ENCODE assay signal across 8 cellular contexts in the genomic region with DNA sequence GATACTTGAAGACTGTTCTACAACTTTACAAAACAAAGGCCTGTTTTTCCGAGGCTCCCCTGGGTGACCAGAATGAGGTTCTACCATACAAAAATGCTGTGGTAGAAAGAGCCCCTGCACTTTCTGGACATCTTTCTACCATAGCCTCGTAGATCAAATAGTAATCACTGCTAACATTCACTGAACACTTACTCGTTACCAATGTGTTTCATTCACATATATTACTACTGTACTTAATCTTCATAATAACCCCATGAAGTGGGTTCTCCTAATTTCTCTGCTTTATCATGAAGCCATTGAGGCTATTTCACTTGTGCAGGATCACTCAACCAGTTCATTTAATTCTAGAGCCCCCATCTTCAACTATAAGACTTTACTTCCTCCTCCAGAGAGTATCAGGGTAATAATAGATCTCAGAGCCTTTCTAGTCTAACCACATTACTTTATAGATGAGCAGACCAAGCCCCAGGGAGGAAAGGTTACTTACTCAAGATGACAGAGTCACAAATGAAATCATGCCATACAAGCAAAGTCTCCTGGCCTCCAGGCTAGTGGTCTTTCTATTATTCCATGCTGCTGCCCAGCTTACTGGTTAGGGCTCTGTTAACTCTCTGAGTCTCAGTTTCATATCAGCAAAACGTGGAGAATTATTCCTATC. TPM values are rescaled to one million over a fixed set of nuclear protein-coding genes. Genes with fewer than 3 reads are reported as not detected.
A peak's percentile ranks its signal among the peaks of the same experiment; 100 is the strongest.
DNase-seq lines count a peak whose midpoint lies in the region; ATAC-seq, FAIRE-seq and TF ChIP-seq lines count a peak whose summit lies in the region.

No MANE protein-coding gene starts in this region.

- no peaks in the 10 kb centered on the region for H3K79me2 ChIP-seq in PC-3 (ENCODE audit: low read length)

- peak overlapping the region; percentile 97 for H3K27ac ChIP-seq in PC-3 (ENCODE audit: low read length)

- peak overlapping the region; percentile 15; the same call in 1 of the 2 replicates for H2AFZ ChIP-seq in PC-3 (ENCODE audit: low read length)

- no peaks in the 10 kb centered on the region for H3K9me3 ChIP-seq in PC-3 (ENCODE audit: low read length)

- peak; percentile 62 for FAIRE-seq in GM18507 (lab: Jason Lieb, UNC)

- no peaks in the 10 kb centered on the region for H3K9me3 Mint-ChIP-seq in mesothelial cell of epicardium

- H3K4me1 ChIP-seq in PC-3 (ENCODE audit: insufficient read depth, low read length) = peaks cover 53% of the 10 kb centered on the region

- no peaks in the 10 kb centered on the region for H3K27me3 Mint-ChIP-seq in mesothelial cell of epicardium (ENCODE audit: low read depth)

- no peaks in the 10 kb centered on the region for H3K27me3 ChIP-seq in PC-3 (ENCODE audit: low read length)

- no peak overlapping the region for H3K4me3 Mint-ChIP-seq in mesothelial cell of epicardium

- ATAC-seq in HG02763 (IDR thresholded peaks at IDR 0.05; ENCODE audit: unreplicated experiment) (peak; percentile 2), PC-3 (peak; percentile 7), GM19463 (IDR thresholded peaks at IDR 0.05; ENCODE audit: unreplicated experiment) (no peak)

- BruUV-seq in PC-3 (replicated peaks; lab: Mats Ljungman, UMichigan) = TSS peak; percentile 23

- peak overlapping the region; percentile 83 for H3K27ac Mint-ChIP-seq in mesothelial cell of epicardium

- H3K4me2 ChIP-seq in PC-3 (ENCODE audit: low read length) = peak overlapping the region; percentile 68

- no peaks in the 10 kb centered on the region for H3K36me3 Mint-ChIP-seq in mesothelial cell of epicardium

- DNase-seq in GM18507 (ENCODE audit: extremely low spot score, insufficient read length, low read depth) (no peak), PC-3 (peak; percentile 71), mesothelial cell of epicardium (ENCODE audit: low spot score in 2 of 2, unreplicated experiment in 2 of 2) (no peak), NCI-H526 treated with DMSO at 0.1 percent for 48 hours (lab: John Stamatoyannopoulos, UW) (no peak), DMS 273 (lab: John Stamatoyannopoulos, UW; ENCODE audit: unreplicated experiment) (no peak), NCI-H345 (lab: John Stamatoyannopoulos, UW) (no peak)

- peak overlapping the region; percentile 75 for H3K9ac ChIP-seq in PC-3 (ENCODE audit: low read length)

- intact Hi-C loops in PC-3 (cut with micrococcal nuclease) = loop anchor here (5.0 kb wide), 1 partner anchor 307 kb away; a partner anchor contains a TSS

- no peaks in the 10 kb centered on the region for H3K9me2 ChIP-seq in PC-3 (replicated peaks; ENCODE audit: low read length)

- no peaks in the 10 kb centered on the region for H4K20me1 ChIP-seq in PC-3 (ENCODE audit: low read length)

- TF ChIP-seq CTCF in PC-3 (conservative IDR thresholded peaks at IDR 0.05; ENCODE audit: low read depth, low read length) (no peak), mesothelial cell of epicardium (IDR thresholded peaks at IDR 0.05; ENCODE audit: unreplicated experiment) (no peak)

- peak overlapping the region; percentile 37 for H3K4me3 ChIP-seq in PC-3 (ENCODE audit: low read length)

- peaks cover 17% of the 10 kb centered on the region for H3K4me1 Mint-ChIP-seq in mesothelial cell of epicardium

- POLR2A ChIA-PET in PC-3 (lab: Charles Lee; ENCODE audit: unreplicated experiment) = interaction anchor here (0.5 to 0.6 kb wide), 4 partner anchors 12 to 307 kb away, joined by 3 to 5 read pairs (median 4); no protein-coding TSS in a partner anchor

- CTCF ChIA-PET in PC-3 (lab: Charles Lee) = interaction anchor here (0.6 to 1.6 kb wide), 2 partner anchors 16 to 199 kb away, joined by 3 to 15 read pairs; no protein-coding TSS in a partner anchor

- H3F3A ChIP-seq in PC-3 (ENCODE audit: low read length, unreplicated experiment) = peaks cover 4% of the 10 kb centered on the region

- no peaks in the 10 kb centered on the region for H3K36me3 ChIP-seq in PC-3 (ENCODE audit: low read depth, low read length)

RNA-seq across cellular contexts. Expression of a gene that starts 46.7 kb away (rescaled TPM):
- total RNA-seq in PC-3 (2014; rRNA removed) (40.5 and 74.7 TPM in 2 replicates), mesothelial cell of epicardium (99.9 to 103 TPM (median 101 TPM) in 3 replicates)

RNA-seq across cellular contexts. Expression of a gene that starts 51.1 kb away (rescaled TPM):
- total RNA-seq in PC-3 (2014; rRNA removed) (24.4 and 26.3 TPM in 2 replicates), mesothelial cell of epicardium (50.3 to 53.4 TPM (median 52.5 TPM) in 3 replicates)
